8 cellular contexts compared by ENCODE assay signal in genomic region chr2:238426568-238427434, GRCh38. TPM values are rescaled to one million over a fixed set of nuclear protein-coding genes. Genes with fewer than 3 reads are reported as not detected.
DNase-seq lines count a peak whose midpoint lies in the region; ATAC-seq and TF ChIP-seq lines count a peak whose summit lies in the region.

Gene ASB1 (plus strand): TSS chr2:238426927. CDS start chr2:238427071, 144 bp downstream.

- peak within 1 kb of the TSS; percentile 89 for H4K12ac ChIP-seq in trophoblast cell (ENCODE audit: low read depth, low read length)

- H3K14ac ChIP-seq in trophoblast cell (ENCODE audit: low read length), result peak within 1 kb of the TSS; percentile 96

- peak within 1 kb of the TSS; percentile 95 for H3K27ac Mint-ChIP-seq in activated naive CD8-positive, alpha-beta T cell

- H4K91ac ChIP-seq in trophoblast cell (ENCODE audit: low read depth, low read length), result peak within 1 kb of the TSS; percentile 93

- peaks cover 14% of the 10 kb centered on the region for H3K79me1 ChIP-seq in trophoblast cell (ENCODE audit: low read length)

- peaks cover 10% of the 10 kb centered on the region for H3K36me3 Mint-ChIP-seq in activated naive CD8-positive, alpha-beta T cell

- peak within 1 kb of the TSS; percentile 82 for H2AFZ ChIP-seq in trophoblast cell (ENCODE audit: insufficient read depth, low read length, poor library complexity)

- peaks cover 3% of the 10 kb centered on the region for H3K9me3 ChIP-seq in trophoblast cell (ENCODE audit: insufficient read depth, low read depth, low read length)
- no peaks in the 10 kb centered on the region for H3K9me3 ChIP-seq in transverse colon

- H3K79me2 ChIP-seq in trophoblast cell (ENCODE audit: control insufficient read depth, insufficient read depth, low read length, poor library complexity), result peaks cover 12% of the 10 kb centered on the region

- DNase-seq in GDM1 (lab: John Stamatoyannopoulos, UW) (peak; percentile 78), GOT3 (lab: John Stamatoyannopoulos, UW) (peak; percentile 48), LHCN-M2 (ENCODE audit: low read depth) (peak; percentile 77), SKM-1 treated with dmso at 0.1 percent for 144 hours (lab: John Stamatoyannopoulos, UW; ENCODE audit: unreplicated experiment) (peak; percentile 39), Right ventricle myocardium inferior (ENCODE audit: missing footprints) (peak; percentile 90), trophoblast cell (peak; percentile 89), transverse colon (peak; percentile 75)

- peak within 1 kb of the TSS; percentile 84 for H2BK120ac ChIP-seq in trophoblast cell (ENCODE audit: insufficient read depth, low read length, poor library complexity)

- peak within 1 kb of the TSS; percentile 85 for H2BK5ac ChIP-seq in trophoblast cell (ENCODE audit: low read depth, low read length, poor library complexity)

- peak; percentile 84 for ATAC-seq in Right ventricle myocardium inferior

- peak; percentile 59 for TF ChIP-seq POLR2A in transverse colon (IDR thresholded peaks at IDR 0.05)

- H3K36me3 ChIP-seq in trophoblast cell (ENCODE audit: control insufficient read depth in 1 of 2, insufficient read depth in 2 of 2, low read length in 2 of 2), result peaks cover 0 to 5% of the 10 kb centered on the region in 2 experiments
- no peaks in the 10 kb centered on the region for H3K36me3 ChIP-seq in transverse colon

- peak within 1 kb of the TSS; percentile 81 for H3K9ac ChIP-seq in trophoblast cell (ENCODE audit: low read length)

- no CpG with 5 or more reads among the region's 104 CpGs for WGBS in trophoblast cell (ENCODE audit: extremely low coverage, insufficient coverage, insufficient read length)
- 0% methylated on average over 21 of the region's 104 CpGs; no CpG with 5 or more reads in 1 of the 2 donors for WGBS in transverse colon (ENCODE audit: low coverage in 1 of 2), 2 donors

- H3K4me3 Mint-ChIP-seq in activated naive CD8-positive, alpha-beta T cell, result peak within 1 kb of the TSS; percentile 93

- H3K9me3 Mint-ChIP-seq in activated naive CD8-positive, alpha-beta T cell (ENCODE audit: low read depth), result peaks cover 6% of the 10 kb centered on the region

- no peak within 1 kb of the TSS for H3K23ac ChIP-seq in trophoblast cell (ENCODE audit: low read length)

- peak within 1 kb of the TSS; percentile 3 for H2BK12ac ChIP-seq in trophoblast cell (ENCODE audit: low read length)

- no peaks in the 10 kb centered on the region for H3K27me3 ChIP-seq in trophoblast cell (ENCODE audit: insufficient read depth, low read length)
- no peaks in the 10 kb centered on the region for H3K27me3 ChIP-seq in transverse colon

- in situ Hi-C loops in transverse colon (cut with MboI; ENCODE audit: low pct_ligation_motif_present in 1 of 4, low pct_unique_long_range_greater_than_20kb in 1 of 4, low sequenced_read_pairs in 3 of 4), result no loop called here

- H3K18ac ChIP-seq in trophoblast cell (ENCODE audit: low read length), result peak within 1 kb of the TSS; percentile 90

- no peak for TF ChIP-seq CTCF in transverse colon (IDR thresholded peaks at IDR 0.05)

- H3K4me2 ChIP-seq in trophoblast cell (ENCODE audit: low read length), result peak within 1 kb of the TSS; percentile 92

- H3K4me1 ChIP-seq in trophoblast cell (ENCODE audit: control insufficient read depth in 1 of 2, insufficient read depth in 2 of 2, low read length in 2 of 2), result peaks cover 9 to 17% of the 10 kb centered on the region in 2 experiments
- peaks cover 6 to 23% (median 17%) of the 10 kb centered on the region in 4 donors for H3K4me1 ChIP-seq in transverse colon

- peaks cover 48% of the 10 kb centered on the region for H3K4me1 Mint-ChIP-seq in activated naive CD8-positive, alpha-beta T cell (ENCODE audit: low read depth)

- peak within 1 kb of the TSS; percentile 47 for H3K4ac ChIP-seq in trophoblast cell (ENCODE audit: low read depth, low read length)

- H3K27ac ChIP-seq in trophoblast cell (ENCODE audit: low read depth, low read length) (peak within 1 kb of the TSS; percentile 99), transverse colon (peak within 1 kb of the TSS; percentile 91 to 97 (median 94))

- intact Hi-C loops in Right ventricle myocardium inferior (cut with DNase I), result no loop called here
- intact Hi-C loops in transverse colon (cut with DNase I; ENCODE audit: low total_unique reads), result no loop called here

- H3K27me3 Mint-ChIP-seq in activated naive CD8-positive, alpha-beta T cell, result no peaks in the 10 kb centered on the region

- peak within 1 kb of the TSS; percentile 88 for H3K4me3 ChIP-seq in trophoblast cell (ENCODE audit: low read depth, low read length)
- peak within 1 kb of the TSS; percentile 85 to 90 (median 86) for H3K4me3 ChIP-seq in transverse colon

- no peak for TF ChIP-seq EP300 in transverse colon (IDR thresholded peaks at IDR 0.05; ENCODE audit: low read depth)

- peak within 1 kb of the TSS; percentile 96 for H4K8ac ChIP-seq in trophoblast cell (ENCODE audit: low read depth, low read length)

- peak within 1 kb of the TSS; percentile 71 for H2AK5ac ChIP-seq in trophoblast cell (ENCODE audit: low read length)

RNA-seq across cellular contexts. Expression of gene ASB1, which starts in this region (rescaled TPM):
- 23.8 and 30.4 TPM in 2 replicates for total RNA-seq in LHCN-M2 (2014; rRNA removed)
- polyA plus RNA-seq in LHCN-M2 (2012), result 41.7 TPM
- total RNA-seq in Right ventricle myocardium inferior, result 57.5 TPM
- 23.1 and 24.0 TPM in 2 replicates for polyA plus RNA-seq in trophoblast cell (2013)
- total RNA-seq in transverse colon, result 10 to 100 TPM in 3 of 4 donors, 1 to 10 TPM in 1; 9.4 to 48.3 (median 17.2) TPM

Comparison
In these comparisons a context has a peak if more than half of its experiments do, and no peak if none do; other contexts are left out.
1. Peak in every context shown above with its lines: DNase-seq, ATAC-seq, H3K4me3 ChIP-seq and H3K27ac ChIP-seq.
2. DNase-seq: peak in every context shown above with its lines; median percentile 90 in Right ventricle myocardium inferior; 89 in trophoblast cell; 78 in GDM1; 77 in LHCN-M2; 75 in transverse colon; 48 in GOT3; 39 in SKM-1 treated with dmso at 0.1 percent for 144 hours.